In the genomic region with DNA sequence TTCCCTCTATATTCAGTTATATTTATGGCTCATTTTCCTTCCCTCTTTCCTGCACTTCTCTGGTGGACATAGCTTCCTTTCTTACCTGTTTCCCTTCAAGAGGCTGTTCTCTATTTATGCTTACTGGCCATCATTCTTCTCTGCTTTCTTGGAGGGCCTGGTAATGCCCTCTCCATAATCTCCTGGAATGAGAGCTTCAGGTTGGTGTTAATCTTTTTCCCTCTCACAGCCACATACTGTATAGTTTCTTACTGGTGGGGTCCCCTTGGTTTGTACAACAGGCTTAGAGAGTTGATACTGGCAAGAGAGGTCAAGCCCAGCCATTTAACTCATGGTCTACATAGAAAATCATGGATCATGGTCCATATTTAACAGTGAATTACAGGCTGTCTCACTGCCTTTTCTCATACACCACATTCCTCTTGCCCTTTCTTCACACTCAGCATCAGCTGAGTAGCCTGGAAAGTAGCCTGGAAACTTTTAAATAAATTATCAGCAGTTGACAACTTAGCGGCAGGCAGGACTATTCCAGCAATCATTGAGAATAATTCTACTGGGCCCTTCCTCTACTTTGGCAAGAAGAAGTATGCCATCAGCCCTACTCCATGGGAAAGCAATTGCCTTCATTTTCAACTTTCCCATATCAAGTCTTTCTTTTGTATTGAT, we compare ENCODE assay signal across 20 cellular contexts. TPM values are rescaled to one million over a fixed set of nuclear protein-coding genes. Genes with fewer than 3 reads are reported as not detected.
DNase-seq lines count a peak whose midpoint lies in the region; ATAC-seq and TF ChIP-seq lines count a peak whose summit lies in the region.
"Had no signal": no experiment of that assay in that cellular context is flagged by ENCODE, and none has a peak within 500 bp of the region (broad histone marks: within the 10 kb centered on the region; RNA-seq: fewer than 3 reads in every experiment).

No MANE protein-coding gene starts in this region.

- no peaks in the 10 kb centered on the region for H3K27me3 ChIP-seq in heart right ventricle
- H3K27me3 ChIP-seq: foreskin keratinocyte had no signal

- H3K4me1 ChIP-seq in heart right ventricle = peaks cover 0 to 33% (median 7%) of the 10 kb centered on the region in 9 donors
- H3K4me1 ChIP-seq: foreskin keratinocyte had no signal

- 19 to 36% methylated on average over 1 of the region's 1 CpG for WGBS in heart right ventricle, 2 donors

- TF ChIP-seq CTCF in choroid plexus epithelial cell (conservative IDR thresholded peaks at IDR 0.05; ENCODE audit: low read depth, low read length) (no peak), heart right ventricle (IDR thresholded peaks at IDR 0.05) (no peak), omental fat pad (IDR thresholded peaks at IDR 0.05) (no peak)

- no peaks in the 10 kb centered on the region for H3K36me3 ChIP-seq in heart right ventricle

- no peaks in the 10 kb centered on the region for H3K9me3 ChIP-seq in heart right ventricle

- intact Hi-C loops in heart right ventricle (cut with DNase I) = loop anchor here in 1 of 10 donors (2.0 kb wide), 1 partner anchor 83 kb away; no protein-coding TSS in a partner anchor

- DNase-seq in AG20443 (ENCODE audit: low spot score) (peak; percentile 12), choroid plexus epithelial cell (ENCODE audit: low read depth) (peak; percentile 50), heart right ventricle (peak in 1 of 2 donors; percentile 38), omental fat pad (ENCODE audit: low spot score) (no peak), NCI-H1092 treated with DMSO at 0.1 percent for 48 hours (lab: John Stamatoyannopoulos, UW) (no peak), iPS-NIHi7 (ENCODE audit: extremely low spot score) (no peak), SKM-1 (lab: John Stamatoyannopoulos, UW; ENCODE audit: unreplicated experiment) (no peak)
- DNase-seq: activated CD4-positive, CD25-positive, alpha-beta regulatory T cell treated with anti-CD3 and anti-CD28 coated beads, Interleukin-2, amount 50 U/mL, for 72 hours; activated CD8-positive, alpha-beta T cell treated with anti-CD3 and anti-CD28 coated beads, Interleukin-2, amount 10 ng/mL, durations not matched to agents 7 days and 5 days; activated naive CD4-positive, alpha-beta T cell treated with Interleukin-2 at 50 U/mL for 16 hours; activated T-cell treated with anti-CD3 and anti-CD28 coated beads, Interleukin-2, amount 50 U/mL, for 24 hours; foreskin keratinocyte; kidney; NCI-H146; NCI-H2171; stimulated activated naive CD4-positive, alpha-beta T cell treated with Interleukin-2 at 50 U/mL for 16 hours; SW 1271 had no signal

- no peak overlapping the region for H3K4me3 ChIP-seq in choroid plexus epithelial cell (ENCODE audit: low read depth, low read length)
- no peak overlapping the region for H3K4me3 ChIP-seq in heart right ventricle

- H3K27ac ChIP-seq in heart right ventricle = peak overlapping the region; percentile 36 to 86 (median 68)
- H3K27ac ChIP-seq: C4-2B, foreskin keratinocyte, RWPE1 had no signal

- ATAC-seq in heart right ventricle (peak; percentile 75 to 97 (median 92)), omental fat pad (ENCODE audit: low FRiP score) (peak; percentile 78), GM18907 (IDR thresholded peaks at IDR 0.05; ENCODE audit: unreplicated experiment) (no peak)
- ATAC-seq: activated CD8-positive, alpha-beta T cell treated with anti-CD3 and anti-CD28 coated beads, Interleukin-2, amount 10 ng/mL, durations not matched to agents 7 days and 5 days; foreskin keratinocyte had no signal

RNA-seq across cellular contexts. Expression of a gene that starts 38.0 kb away (rescaled TPM):
- 10 to 100 TPM; 12.2 to 25.8 (median 23.4) TPM for total RNA-seq in heart right ventricle
- 1 to 10 TPM; 6.1 to 7.6 TPM for polyA plus RNA-seq in heart right ventricle
- total RNA-seq in omental fat pad = 10 to 100 TPM; 10.1 to 27.9 (median 13.7) TPM

Comparison
In these comparisons a context has a peak if more than half of its experiments do, and no peak if none do; other contexts are left out.
1. DNase-seq: peak in AG20443 (single experiment) and choroid plexus epithelial cell (single experiment); none in omental fat pad (single experiment), NCI-H1092 treated with DMSO at 0.1 percent for 48 hours (single experiment), iPS-NIHi7 (single experiment) and SKM-1 (single experiment).